ENCODE assay signal across 8 cellular contexts in genomic region chr18:57585846-57586242, GRCh38. TPM values are rescaled to one million over a fixed set of nuclear protein-coding genes. Genes with fewer than 3 reads are reported as not detected.
DNase-seq lines count a peak whose midpoint lies in the region; ATAC-seq and TF ChIP-seq lines count a peak whose summit lies in the region.

No MANE protein-coding gene starts in this region.

- no peaks in the 10 kb centered on the region for H3K9me3 ChIP-seq in CD8-positive, alpha-beta memory T cell (ENCODE audit: low read length)
- H3K9me3 ChIP-seq in HEK293 (ENCODE audit: control insufficient read depth, insufficient read depth, low read depth, low read length), result no peaks in the 10 kb centered on the region
- H3K9me3 ChIP-seq in skeletal muscle tissue (ENCODE audit: control insufficient read depth in 3 of 3, low read length in 3 of 3), result no peaks in the 10 kb centered on the region

- no peaks in the 10 kb centered on the region for H3K27me3 ChIP-seq in CD8-positive, alpha-beta memory T cell (ENCODE audit: insufficient read depth, low read length, poor library complexity, severe bottlenecking)
- no peaks in the 10 kb centered on the region for H3K27me3 ChIP-seq in skeletal muscle tissue (ENCODE audit: control insufficient read depth in 3 of 3, insufficient read depth in 3 of 3, low read length in 3 of 3)

- peak overlapping the region; percentile 78 for H3K4me3 ChIP-seq in CD8-positive, alpha-beta memory T cell (ENCODE audit: low read length)
- H3K4me3 ChIP-seq in HEK293 (ENCODE audit: low read depth, low read length) (peak overlapping the region; percentile 76), skeletal muscle tissue (ENCODE audit: low read length in 3 of 3) (peak overlapping the region; percentile 77 to 95 (median 90))

- no peaks in the 10 kb centered on the region for H3K27me3 Mint-ChIP-seq in CD8-positive, alpha-beta memory T cell

- peak overlapping the region; percentile 58 for H3K27ac ChIP-seq in CD8-positive, alpha-beta memory T cell (ENCODE audit: low read depth, low read length)
- H3K27ac ChIP-seq in HEK293 (ENCODE audit: extremely low read depth, low read depth, low read length) (peak overlapping the region; percentile 84; the same call in 1 of the 2 replicates), skeletal muscle tissue (ENCODE audit: low read depth, low read length) (peak overlapping the region; percentile 80)

- POLR2A ChIA-PET in CD8-positive, alpha-beta memory T cell (lab: Charles Lee), result no interaction called here
- POLR2A ChIA-PET in HEK293 (lab: Yijun Ruan, JAX), result interaction anchor here (0.6 kb wide), 1 partner anchor 37 kb away, joined by 3 read pairs; no protein-coding TSS in a partner anchor

- peak overlapping the region in 6 of 8 donors; percentile 24 to 74 (median 68) for H3K27ac Mint-ChIP-seq in CD8-positive, alpha-beta memory T cell

- H3K36me3 ChIP-seq in CD8-positive, alpha-beta memory T cell (ENCODE audit: insufficient read depth, low read length), result no peaks in the 10 kb centered on the region
- H3K36me3 ChIP-seq in HEK293 (ENCODE audit: control insufficient read depth in 2 of 2, insufficient read depth in 1 of 2, low read length in 2 of 2) (peaks cover 4 to 14% of the 10 kb centered on the region in 2 experiments; a peak in 2 of 3 replicates), skeletal muscle tissue (ENCODE audit: control insufficient read depth in 3 of 3, insufficient read depth in 3 of 3, low read length in 3 of 3) (peaks cover 2 to 16% (median 11%) of the 10 kb centered on the region in 3 donors)

- H3K9me3 Mint-ChIP-seq in CD8-positive, alpha-beta memory T cell, result no peaks in the 10 kb centered on the region

- peaks cover 17% of the 10 kb centered on the region for H3K4me1 ChIP-seq in CD8-positive, alpha-beta memory T cell (ENCODE audit: insufficient read depth, low read length)
- peaks cover 7% of the 10 kb centered on the region for H3K4me1 ChIP-seq in HEK293 (ENCODE audit: control insufficient read depth, insufficient read depth, low read length)
- H3K4me1 ChIP-seq in skeletal muscle tissue (ENCODE audit: control insufficient read depth in 3 of 3, insufficient read depth in 3 of 3, low read length in 3 of 3), result peaks cover 9 to 14% (median 11%) of the 10 kb centered on the region in 3 donors

- DNase-seq in CD8-positive, alpha-beta memory T cell, result no peak
- DNase-seq in activated CD4-positive, alpha-beta T cell treated with anti-CD3 and anti-CD28 coated beads, Interleukin-2, amount 50 U/mL, for 48 hours, result peak; percentile 12 to 23
- DNase-seq in glomerular visceral epithelial cell (ENCODE audit: extremely low spot score), result peak; percentile 11

- ATAC-seq in GM21786 (IDR thresholded peaks at IDR 0.05; ENCODE audit: unreplicated experiment), result no peak
- no peak for ATAC-seq in HG03175 (IDR thresholded peaks at IDR 0.05; ENCODE audit: unreplicated experiment)
- ATAC-seq in GM18520 (IDR thresholded peaks at IDR 0.05; ENCODE audit: unreplicated experiment), result no peak

- peak overlapping the region; percentile 86 to 95 (median 88) for H3K4me3 Mint-ChIP-seq in CD8-positive, alpha-beta memory T cell

- peaks cover 3 to 13% (median 4%) of the 10 kb centered on the region in 3 donors for H3K36me3 Mint-ChIP-seq in CD8-positive, alpha-beta memory T cell

- TF ChIP-seq CTCF in HEK293 (tag by site-specific recombination; IDR thresholded peaks at IDR 0.05), result no peak

- CTCF ChIA-PET in CD8-positive, alpha-beta memory T cell (lab: Charles Lee), result no interaction called here
- CTCF ChIA-PET in HEK293 (lab: Yijun Ruan, JAX), result no interaction called here

- H3K4me1 Mint-ChIP-seq in CD8-positive, alpha-beta memory T cell, result peaks cover 27 to 45% (median 42%) of the 10 kb centered on the region in 3 donors

- H3K9ac ChIP-seq in skeletal muscle tissue (ENCODE audit: low read depth in 1 of 3, low read length in 3 of 3), result peak overlapping the region; percentile 90 to 95 (median 92)

TF ChIP-seq in HEK293, 187 proteins besides CTCF, POLR2A, EP300 and RAD21:
- TF ChIP-seq, protein P1, sequence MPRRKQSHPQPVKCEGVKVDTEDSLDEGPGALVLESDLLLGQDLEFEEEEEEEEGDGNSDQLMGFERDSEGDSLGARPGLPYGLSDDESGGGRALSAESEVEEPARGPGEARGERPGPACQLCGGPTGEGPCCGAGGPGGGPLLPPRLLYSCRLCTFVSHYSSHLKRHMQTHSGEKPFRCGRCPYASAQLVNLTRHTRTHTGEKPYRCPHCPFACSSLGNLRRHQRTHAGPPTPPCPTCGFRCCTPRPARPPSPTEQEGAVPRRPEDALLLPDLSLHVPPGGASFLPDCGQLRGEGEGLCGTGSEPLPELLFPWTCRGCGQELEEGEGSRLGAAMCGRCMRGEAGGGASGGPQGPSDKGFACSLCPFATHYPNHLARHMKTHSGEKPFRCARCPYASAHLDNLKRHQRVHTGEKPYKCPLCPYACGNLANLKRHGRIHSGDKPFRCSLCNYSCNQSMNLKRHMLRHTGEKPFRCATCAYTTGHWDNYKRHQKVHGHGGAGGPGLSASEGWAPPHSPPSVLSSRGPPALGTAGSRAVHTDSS (tag by site-specific recombination; IDR thresholded peaks at IDR 0.05), result peak; percentile 79
- TF ChIP-seq ZNF248 (tag by site-specific recombination; IDR thresholded peaks at IDR 0.05) (no peak), ZNF341 (tag by site-specific recombination; IDR thresholded peaks at IDR 0.05; ENCODE audit: low read depth) (peak; percentile 31; the same call in 1 of the 2 replicates), ZNF335 (tag by site-specific recombination; conservative IDR thresholded peaks at IDR 0.05) (peak; percentile 74), ZNF174 (tag by site-specific recombination; IDR thresholded peaks at IDR 0.05) (no peak)

RNA-seq across cellular contexts. Expression of gene FECH, which starts 0.7 kb away (rescaled TPM):
- total RNA-seq in CD8-positive, alpha-beta memory T cell, result 10 to 100 TPM; 31.5 to 34.9 TPM
- 22.0 TPM for polyA plus RNA-seq in CD8-positive, alpha-beta memory T cell
- 50.6 TPM for total RNA-seq in skeletal muscle tissue

RNA-seq across cellular contexts. Expression of gene NARS1, which starts 35.8 kb away (rescaled TPM):
- total RNA-seq in CD8-positive, alpha-beta memory T cell, result 100 to 1,000 TPM; 113 to 115 TPM
- polyA plus RNA-seq in CD8-positive, alpha-beta memory T cell, result 60.3 TPM
- total RNA-seq in skeletal muscle tissue, result 73.1 TPM

Comparison
In these comparisons a context has a peak if more than half of its experiments do, and no peak if none do; other contexts are left out.
1. DNase-seq: peak in activated CD4-positive, alpha-beta T cell treated with anti-CD3 and anti-CD28 coated beads, Interleukin-2, amount 50 U/mL, for 48 hours (2 of 2) and glomerular visceral epithelial cell (single experiment); none in CD8-positive, alpha-beta memory T cell (0 of 5).
2. Peak in every context shown above with its lines, with median percentiles within 50 percentile points of each other: H3K27ac ChIP-seq and H3K4me3 ChIP-seq.